1 cellular context compared by ENCODE assay signal in genomic region chr3:63442918-63443317, GRCh38.
TF ChIP-seq lines count a peak whose summit lies in the region.

No MANE protein-coding gene starts in this region.

TF ChIP-seq in WTC11, 78 proteins besides CTCF, POLR2A, EP300 and RAD21 (continued from another document):
- TF ChIP-seq HMGXB4 (CRISPR knock-in tag; IDR thresholded peaks at IDR 0.05) (no peak), ZNF219 (CRISPR knock-in tag; IDR thresholded peaks at IDR 0.05; ENCODE audit: borderline replicate concordance) (no peak)
- TF ChIP-seq, protein P1, sequence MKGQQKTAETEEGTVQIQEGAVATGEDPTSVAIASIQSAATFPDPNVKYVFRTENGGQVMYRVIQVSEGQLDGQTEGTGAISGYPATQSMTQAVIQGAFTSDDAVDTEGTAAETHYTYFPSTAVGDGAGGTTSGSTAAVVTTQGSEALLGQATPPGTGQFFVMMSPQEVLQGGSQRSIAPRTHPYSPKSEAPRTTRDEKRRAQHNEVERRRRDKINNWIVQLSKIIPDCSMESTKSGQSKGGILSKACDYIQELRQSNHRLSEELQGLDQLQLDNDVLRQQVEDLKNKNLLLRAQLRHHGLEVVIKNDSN (CRISPR knock-in tag; IDR thresholded peaks at IDR 0.05): no peak
